24 cellular contexts compared by ENCODE assay signal in genomic region chr2:232137748-232138147, GRCh38.
DNase-seq lines count a peak whose midpoint lies in the region; ATAC-seq and TF ChIP-seq lines count a peak whose summit lies in the region.
"Had no signal": no experiment of that assay in that cellular context is flagged by ENCODE, and none has a peak within 500 bp of the region (broad histone marks: within the 10 kb centered on the region; RNA-seq: fewer than 3 reads in every experiment).

No MANE protein-coding gene starts in this region.

- H3K9me3 ChIP-seq in naive thymus-derived CD4-positive, alpha-beta T cell (ENCODE audit: control insufficient read depth in 2 of 3, low read length in 3 of 3), result no peaks in the 10 kb centered on the region
- H3K9me3 ChIP-seq: esophagus squamous epithelium, sigmoid colon, upper lobe of left lung had no signal

- H3K36me3 Mint-ChIP-seq in activated naive CD4-positive, alpha-beta T cell treated with anti-CD3 and anti-CD28 coated beads, Interleukin-2, amount 10 ng/mL, durations not matched to agents 7 days and 5 days, result peaks cover 6% of the 10 kb centered on the region
- H3K36me3 Mint-ChIP-seq in activated naive CD4-positive, alpha-beta T cell treated with anti-CD3 and anti-CD28 coated beads for 36 hours (ENCODE audit: low read depth), result no peaks in the 10 kb centered on the region
- H3K36me3 Mint-ChIP-seq in activated B cell treated with CpG ODN at 0.5 μM for 24 hours (ENCODE audit: low read depth), result peaks cover 27% of the 10 kb centered on the region
- H3K36me3 Mint-ChIP-seq in naive thymus-derived CD4-positive, alpha-beta T cell, result peaks cover under 1 to 13% (median 5%) of the 10 kb centered on the region in 5 donors
- H3K36me3 Mint-ChIP-seq: WTC11 had no signal

- no peaks in the 10 kb centered on the region for H3K27me3 Mint-ChIP-seq in activated naive CD4-positive, alpha-beta T cell treated with anti-CD3 and anti-CD28 coated beads, Interleukin-2, amount 10 ng/mL, durations not matched to agents 7 days and 5 days
- H3K27me3 Mint-ChIP-seq in activated naive CD4-positive, alpha-beta T cell treated with anti-CD3 and anti-CD28 coated beads for 36 hours (ENCODE audit: low read depth), result no peaks in the 10 kb centered on the region
- no peaks in the 10 kb centered on the region for H3K27me3 Mint-ChIP-seq in activated B cell treated with CpG ODN at 0.5 μM for 24 hours
- no peaks in the 10 kb centered on the region for H3K27me3 Mint-ChIP-seq in naive thymus-derived CD4-positive, alpha-beta T cell
- H3K27me3 Mint-ChIP-seq: stimulated activated naive CD8-positive, alpha-beta T cell treated with anti-CD3 and anti-CD28 coated beads, Interleukin-15, Interleukin-2, amounts not matched to agents 100 ng/mL and 50 ng/mL, for 24 hours had no signal

- ATAC-seq in activated B cell treated with CpG ODN at 0.5 μM for 24 hours (ENCODE audit: low read depth), result no peak
- ATAC-seq in naive thymus-derived CD4-positive, alpha-beta T cell, result no peak
- ATAC-seq: HCT116, WTC11 had no signal

- peaks cover 0 to 29% of the 10 kb centered on the region in 2 donors for H3K4me1 ChIP-seq in naive thymus-derived CD4-positive, alpha-beta T cell (ENCODE audit: control insufficient read depth in 2 of 2, insufficient read depth in 2 of 2, low read length in 2 of 2)
- H3K4me1 ChIP-seq: sigmoid colon, upper lobe of left lung had no signal

- H3K4me1 Mint-ChIP-seq in activated naive CD4-positive, alpha-beta T cell treated with anti-CD3 and anti-CD28 coated beads, Interleukin-2, amount 10 ng/mL, durations not matched to agents 7 days and 5 days, result peaks cover 27% of the 10 kb centered on the region
- peaks cover 42% of the 10 kb centered on the region for H3K4me1 Mint-ChIP-seq in activated naive CD4-positive, alpha-beta T cell treated with anti-CD3 and anti-CD28 coated beads for 36 hours (ENCODE audit: low read depth)
- H3K4me1 Mint-ChIP-seq in activated B cell treated with CpG ODN at 0.5 μM for 24 hours, result peaks cover 21% of the 10 kb centered on the region
- peaks cover 15 to 76% (median 64%) of the 10 kb centered on the region in 7 donors for H3K4me1 Mint-ChIP-seq in naive thymus-derived CD4-positive, alpha-beta T cell
- H3K4me1 Mint-ChIP-seq: WTC11 had no signal

- H3K36me3 ChIP-seq in naive thymus-derived CD4-positive, alpha-beta T cell (ENCODE audit: control insufficient read depth in 2 of 3, insufficient read depth in 3 of 3, low read length in 3 of 3), result peaks cover 0 to 2% (median 0%) of the 10 kb centered on the region in 3 experiments

- H3K27ac Mint-ChIP-seq in activated naive CD4-positive, alpha-beta T cell treated with anti-CD3 and anti-CD28 coated beads, Interleukin-2, amount 10 ng/mL, durations not matched to agents 7 days and 5 days, result peak overlapping the region; percentile 34
- no peak overlapping the region for H3K27ac Mint-ChIP-seq in activated naive CD4-positive, alpha-beta T cell treated with anti-CD3 and anti-CD28 coated beads for 36 hours
- H3K27ac Mint-ChIP-seq in activated B cell treated with CpG ODN at 0.5 μM for 24 hours, result peak overlapping the region; percentile 37
- peak overlapping the region in 8 of 9 donors; percentile 74 to 94 (median 87) for H3K27ac Mint-ChIP-seq in naive thymus-derived CD4-positive, alpha-beta T cell
- H3K27ac Mint-ChIP-seq: activated T-helper 1 cell treated with anti-CD3 and anti-CD28 coated beads, Interleukin-12 subunit alpha, Interleukin-12 subunit beta, Interleukin-2, Interleukin-4 antibody, amounts not matched to agents 30 ng/mL and 10 ng/mL and 1 ng/mL, durations not matched to agents 14 hours and 24 hours and 36 hours; stimulated activated naive CD8-positive, alpha-beta T cell treated with anti-CD3 and anti-CD28 coated beads, Interleukin-15, Interleukin-2, amounts not matched to agents 100 ng/mL and 50 ng/mL, for 24 hours; WTC11 had no signal

- H3K9me3 Mint-ChIP-seq in activated naive CD4-positive, alpha-beta T cell treated with anti-CD3 and anti-CD28 coated beads, Interleukin-2, amount 10 ng/mL, durations not matched to agents 7 days and 5 days, result no peaks in the 10 kb centered on the region
- H3K9me3 Mint-ChIP-seq in activated naive CD4-positive, alpha-beta T cell treated with anti-CD3 and anti-CD28 coated beads for 36 hours, result no peaks in the 10 kb centered on the region
- H3K9me3 Mint-ChIP-seq in activated B cell treated with CpG ODN at 0.5 μM for 24 hours, result no peaks in the 10 kb centered on the region
- H3K9me3 Mint-ChIP-seq in naive thymus-derived CD4-positive, alpha-beta T cell, result no peaks in the 10 kb centered on the region
- H3K9me3 Mint-ChIP-seq: activated T-helper 1 cell treated with anti-CD3 and anti-CD28 coated beads, Interleukin-12 subunit alpha, Interleukin-12 subunit beta, Interleukin-2, Interleukin-4 antibody, amounts not matched to agents 30 ng/mL and 10 ng/mL and 1 ng/mL, durations not matched to agents 14 hours and 24 hours and 36 hours; immature natural killer cell; stimulated activated naive CD8-positive, alpha-beta T cell treated with anti-CD3 and anti-CD28 coated beads, Interleukin-15, Interleukin-2, amounts not matched to agents 100 ng/mL and 50 ng/mL, for 24 hours; WTC11 had no signal

- no peaks in the 10 kb centered on the region for H3K27me3 ChIP-seq in naive thymus-derived CD4-positive, alpha-beta T cell (ENCODE audit: control insufficient read depth in 2 of 2, insufficient read depth in 2 of 2, low read length in 2 of 2)
- H3K27me3 ChIP-seq: esophagus squamous epithelium, sigmoid colon, upper lobe of left lung had no signal

- DNase-seq in activated naive CD4-positive, alpha-beta T cell treated with anti-CD3 and anti-CD28 coated beads, Interleukin-2, amount 10 ng/mL, durations not matched to agents 7 days and 5 days, result no peak
- DNase-seq in activated naive CD4-positive, alpha-beta T cell treated with anti-CD3 and anti-CD28 coated beads for 36 hours, result no peak
- DNase-seq in KBM-7 (peak; percentile 30), activated B cell treated with CpG ODN at 0.5 μM for 24 hours (no peak), germinal center (ENCODE audit: low spot score) (no peak), COLO829 (ENCODE audit: low spot score) (no peak), NCI-H510A treated with DMSO at 0.1 percent for 48 hours (lab: John Stamatoyannopoulos, UW) (no peak)
- DNase-seq in naive thymus-derived CD4-positive, alpha-beta T cell, result no peak
- DNase-seq: activated CD8-positive, alpha-beta memory T cell treated with anti-CD3 and anti-CD28 coated beads for 24 hours; amniotic stem cell; central memory CD4-positive, alpha-beta T cell; esophagus squamous epithelium; glutamatergic neuron; immature natural killer cell; NCI-H1436 treated with DMSO at 0.1 percent for 48 hours; NCI-H2227 treated with DMSO at 0.1 percent for 48 hours; NK-92 treated with Interleukin-12 subunit alpha and Interleukin-12 subunit beta, amount 100 ng/mL, for 24 hours; sigmoid colon; stimulated activated CD4-positive, alpha-beta T cell treated with anti-CD3 and anti-CD28 coated beads, Interleukin-1b, Interleukin-23, amount 100 ng/mL, for 48 hours; upper lobe of left lung had no signal

- peak overlapping the region; percentile 56 for H3K27ac ChIP-seq in naive thymus-derived CD4-positive, alpha-beta T cell (ENCODE audit: low read depth, low read length)
- H3K27ac ChIP-seq: esophagus squamous epithelium, sigmoid colon, upper lobe of left lung had no signal

- in situ Hi-C loops in KBM-7 (cut with MboI; ENCODE audit: low pct_unique_long_range_greater_than_20kb, low sequenced_read_pairs), result loop anchor here (25.0 kb wide), 1 partner anchor 225 kb away; no protein-coding TSS in a partner anchor

- H3K4me3 ChIP-seq in naive thymus-derived CD4-positive, alpha-beta T cell (ENCODE audit: low read length), result no peak overlapping the region
- H3K4me3 ChIP-seq: esophagus squamous epithelium, sigmoid colon, upper lobe of left lung had no signal

- POLR2A ChIA-PET in activated B cell treated with CpG ODN at 0.5 μM for 24 hours (lab: Charles Lee), result no interaction called here
- POLR2A ChIA-PET in naive thymus-derived CD4-positive, alpha-beta T cell (lab: Charles Lee), result interaction anchor here (0.6 to 1.3 kb wide), 3 partner anchors 53 to 674 kb away, joined by 3 to 4 read pairs (median 3); partner anchors contain the start of gene NCL

- intact Hi-C loops in activated naive CD4-positive, alpha-beta T cell treated with anti-CD3 and anti-CD28 coated beads for 36 hours (cut with micrococcal nuclease), result no loop called here
- intact Hi-C loops in activated B cell treated with CpG ODN at 0.5 μM for 24 hours (cut with micrococcal nuclease), result no loop called here
- intact Hi-C loops in naive thymus-derived CD4-positive, alpha-beta T cell (cut with micrococcal nuclease), result loop anchor here in 1 of 2 donors (5.0 kb wide), 2 partner anchors 180 to 305 kb away; no protein-coding TSS in a partner anchor

- TF ChIP-seq CTCF in activated B cell treated with CpG ODN at 0.5 μM for 24 hours (IDR thresholded peaks at IDR 0.05), result no peak

- no peak overlapping the region for H3K4me3 Mint-ChIP-seq in activated naive CD4-positive, alpha-beta T cell treated with anti-CD3 and anti-CD28 coated beads, Interleukin-2, amount 10 ng/mL, durations not matched to agents 7 days and 5 days
- no peak overlapping the region for H3K4me3 Mint-ChIP-seq in activated naive CD4-positive, alpha-beta T cell treated with anti-CD3 and anti-CD28 coated beads for 36 hours
- no peak overlapping the region for H3K4me3 Mint-ChIP-seq in activated B cell treated with CpG ODN at 0.5 μM for 24 hours
- H3K4me3 Mint-ChIP-seq in naive thymus-derived CD4-positive, alpha-beta T cell, result peak overlapping the region in 5 of 10 donors; percentile 35 to 61 (median 52)
- H3K4me3 Mint-ChIP-seq: activated T-helper 1 cell treated with anti-CD3 and anti-CD28 coated beads, Interleukin-12 subunit alpha, Interleukin-12 subunit beta, Interleukin-2, Interleukin-4 antibody, amounts not matched to agents 30 ng/mL and 10 ng/mL and 1 ng/mL, durations not matched to agents 14 hours and 24 hours and 36 hours; immature natural killer cell; stimulated activated naive CD8-positive, alpha-beta T cell treated with anti-CD3 and anti-CD28 coated beads, Interleukin-15, Interleukin-2, amounts not matched to agents 100 ng/mL and 50 ng/mL, for 24 hours; WTC11 had no signal

- CTCF ChIA-PET in activated naive CD4-positive, alpha-beta T cell treated with anti-CD3 and anti-CD28 coated beads, Interleukin-2, amount 10 ng/mL, durations not matched to agents 7 days and 5 days (lab: Charles Lee), result interaction anchor here (1.0 to 2.1 kb wide), 3 partner anchors 11 to 236 kb away, joined by 3 to 5 read pairs (median 4); no protein-coding TSS in a partner anchor
- CTCF ChIA-PET in activated naive CD4-positive, alpha-beta T cell treated with anti-CD3 and anti-CD28 coated beads for 36 hours (lab: Charles Lee), result interaction anchor here (0.6 to 1.4 kb wide), 5 partner anchors 152 to 212 kb away, joined by 3 to 4 read pairs (median 3); partner anchors contain the start of gene NPPC
- CTCF ChIA-PET in activated B cell treated with CpG ODN at 0.5 μM for 24 hours (lab: Charles Lee), result no interaction called here
- CTCF ChIA-PET in naive thymus-derived CD4-positive, alpha-beta T cell (lab: Charles Lee), result no interaction called here

Comparison
In these comparisons a context has a peak if more than half of its experiments do, and no peak if none do; other contexts are left out.
1. CTCF ChIA-PET loops: an anchor here in activated naive CD4-positive, alpha-beta T cell treated with anti-CD3 and anti-CD28 coated beads, Interleukin-2, amount 10 ng/mL, durations not matched to agents 7 days and 5 days (1.0 to 2.1 kb wide) and activated naive CD4-positive, alpha-beta T cell treated with anti-CD3 and anti-CD28 coated beads for 36 hours (0.6 to 1.4 kb wide); none called in activated B cell treated with CpG ODN at 0.5 μM for 24 hours and naive thymus-derived CD4-positive, alpha-beta T cell.